Comparison of ENCODE assay signal across 7 cellular contexts in the genomic region with DNA sequence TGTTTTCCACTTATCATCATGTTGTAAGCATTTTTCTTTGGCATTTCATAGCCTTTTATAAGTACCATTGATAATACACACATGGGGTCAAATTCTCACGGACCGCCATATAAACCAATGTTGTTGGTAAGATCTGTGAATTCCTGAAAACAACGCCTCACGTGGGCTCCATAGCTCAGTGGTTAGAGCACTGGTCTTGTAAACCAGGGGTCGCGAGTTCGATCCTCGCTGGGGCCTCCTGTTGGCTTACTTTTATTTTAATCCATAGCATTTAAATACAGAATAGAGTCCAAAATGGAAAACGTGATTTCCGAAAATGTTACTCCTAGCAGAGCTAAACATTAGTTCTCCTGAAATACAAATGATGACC.
DNase-seq lines count a peak whose midpoint lies in the region; ATAC-seq and TF ChIP-seq lines count a peak whose summit lies in the region.

No MANE protein-coding gene starts in this region.

- H3K4me3 ChIP-seq in endocrine pancreas (ENCODE audit: control insufficient read depth, insufficient read depth, low read length) = peak overlapping the region; percentile 75
- H3K4me3 ChIP-seq in mucosa of descending colon = no peak overlapping the region

- TF ChIP-seq CTCF in mucosa of descending colon (IDR thresholded peaks at IDR 0.05) = no peak

- H3K9ac ChIP-seq in endocrine pancreas (ENCODE audit: control insufficient read depth, insufficient read depth, low read length) = peak overlapping the region; percentile 65

- H3K27me3 ChIP-seq in endocrine pancreas (ENCODE audit: control insufficient read depth, insufficient read depth, low read length) = no peaks in the 10 kb centered on the region

- no peaks in the 10 kb centered on the region for H3K4me1 ChIP-seq in endocrine pancreas (ENCODE audit: control insufficient read depth, insufficient read depth, low read length)
- peaks cover 11% of the 10 kb centered on the region for H3K4me1 ChIP-seq in mucosa of descending colon (ENCODE audit: low read depth)

- peak; percentile 26 for ATAC-seq in GM18861 (IDR thresholded peaks at IDR 0.05; ENCODE audit: unreplicated experiment)
- ATAC-seq in HG03060 (IDR thresholded peaks at IDR 0.05; ENCODE audit: low read depth, unreplicated experiment) = peak; percentile 13
- peak; percentile 32 for ATAC-seq in mucosa of descending colon

- H3K36me3 ChIP-seq in endocrine pancreas (ENCODE audit: control insufficient read depth, insufficient read depth, low read length) = no peaks in the 10 kb centered on the region
- no peaks in the 10 kb centered on the region for H3K36me3 ChIP-seq in mucosa of descending colon (ENCODE audit: low read depth)

- intact Hi-C loops in mucosa of descending colon (cut with DNase I, micrococcal nuclease) = loop anchor here in 1 of 2 donors (2.0 kb wide), 1 partner anchor 170 kb away; no protein-coding TSS in a partner anchor

- peak; percentile 84 for DNase-seq in NCI-H69 (lab: John Stamatoyannopoulos, UW)
- peak; percentile 19 to 35 for DNase-seq in activated CD8-positive, alpha-beta memory T cell treated with anti-CD3 and anti-CD28 coated beads for 4 hours (ENCODE audit: low read depth in 2 of 2)
- peak in 2 of 3 donors; percentile 47 to 54 for DNase-seq in mucosa of descending colon
- DNase-seq in stimulated activated CD8-positive, alpha-beta memory T cell treated with anti-CD3 and anti-CD28 coated beads, Interleukin-4, amount 100 ng/mL, for 48 hours = peak; percentile 87

- H3K9me3 ChIP-seq in endocrine pancreas (ENCODE audit: control insufficient read depth, low read length) (no peaks in the 10 kb centered on the region), mucosa of descending colon (no peaks in the 10 kb centered on the region)

Comparison
In these comparisons a context has a peak if more than half of its experiments do, and no peak if none do; other contexts are left out.
1. DNase-seq: peak in every context shown above with its lines; median percentile 87 in stimulated activated CD8-positive, alpha-beta memory T cell treated with anti-CD3 and anti-CD28 coated beads, Interleukin-4, amount 100 ng/mL, for 48 hours; 84 in NCI-H69; 50 in mucosa of descending colon; 27 in activated CD8-positive, alpha-beta memory T cell treated with anti-CD3 and anti-CD28 coated beads for 4 hours.